8 cellular contexts compared by ENCODE assay signal in the genomic region with DNA sequence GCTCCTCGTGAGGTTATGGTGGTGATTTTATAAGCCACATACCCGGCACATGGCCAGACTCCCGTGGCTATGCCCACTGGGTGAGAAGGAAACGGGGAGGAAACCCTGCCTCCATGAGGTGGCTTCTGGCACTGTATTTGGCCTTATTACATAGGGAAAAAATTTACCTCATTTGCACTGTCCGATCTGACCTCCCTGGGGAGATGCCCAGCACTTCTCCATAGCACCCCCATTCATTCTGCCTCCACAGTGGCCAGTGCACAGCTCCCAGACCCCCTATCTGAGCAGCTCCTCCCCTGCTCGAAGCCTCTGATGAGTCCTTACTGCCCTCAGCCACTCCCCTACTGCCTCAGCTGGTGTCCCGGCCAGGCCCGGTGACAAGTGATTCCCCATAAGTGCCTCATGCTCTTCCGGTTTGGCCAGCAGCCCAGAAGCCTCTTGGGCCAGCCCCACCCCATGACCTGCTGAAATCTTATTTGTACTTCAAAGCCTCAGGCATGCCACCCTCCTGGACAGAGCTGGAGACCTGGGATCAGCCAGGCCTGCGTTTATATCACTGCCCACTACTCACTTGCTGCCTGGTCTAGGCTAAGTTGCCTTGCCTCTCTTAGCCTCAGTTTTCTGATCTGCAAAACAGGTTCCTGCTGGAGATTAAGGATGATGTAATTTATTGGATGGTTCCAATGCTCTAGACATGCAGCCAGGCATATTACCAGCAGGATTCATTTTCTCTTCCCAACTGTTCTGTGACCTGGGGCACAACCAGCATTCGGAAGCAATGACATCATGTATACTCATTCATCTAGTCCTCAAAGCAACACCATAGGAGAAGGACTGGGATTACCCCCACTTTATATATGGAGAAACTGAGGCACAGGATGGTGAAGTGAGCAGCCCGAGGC. TPM values are rescaled to one million over a fixed set of nuclear protein-coding genes. Genes with fewer than 3 reads are reported as not detected.
A peak's percentile ranks its signal among the peaks of the same experiment; 100 is the strongest.
DNase-seq lines count a peak whose midpoint lies in the region; ATAC-seq and TF ChIP-seq lines count a peak whose summit lies in the region.

No MANE protein-coding gene starts in this region.

- POLR2A ChIA-PET in naive thymus-derived CD8-positive, alpha-beta T cell (lab: Charles Lee) = no interaction called here
- POLR2A ChIA-PET in CD8-positive, alpha-beta T cell (lab: Charles Lee) = no interaction called here

- no peak overlapping the region for H4K91ac ChIP-seq in neuronal stem cell (ENCODE audit: low read depth, low read length, poor library complexity)

- H2BK120ac ChIP-seq in neuronal stem cell (ENCODE audit: low read depth, low read length) = no peak overlapping the region

- peaks cover 2 to 19% (median 6%) of the 10 kb centered on the region in 4 donors for H3K4me1 Mint-ChIP-seq in naive thymus-derived CD8-positive, alpha-beta T cell
- peaks cover 3% of the 10 kb centered on the region for H3K4me1 Mint-ChIP-seq in CD8-positive, alpha-beta T cell (ENCODE audit: low read depth)
- H3K4me1 Mint-ChIP-seq in activated T-helper 1 cell treated with anti-CD3 and anti-CD28 coated beads, Interleukin-12 subunit alpha, Interleukin-12 subunit beta, Interleukin-2, Interleukin-4 antibody, amounts not matched to agents 30 ng/mL and 10 ng/mL and 1 ng/mL, durations not matched to agents 14 hours and 24 hours and 36 hours (ENCODE audit: low read depth) = peaks cover 7% of the 10 kb centered on the region

- H3K9me3 ChIP-seq in neuronal stem cell (replicated peaks in 1 of 2; ENCODE audit: control insufficient read depth in 2 of 2, insufficient read depth in 1 of 2, low read depth in 1 of 2, low read length in 2 of 2) = no peaks in the 10 kb centered on the region
- H3K9me3 ChIP-seq in CD8-positive, alpha-beta T cell (ENCODE audit: low read length) = no peaks in the 10 kb centered on the region

- H3K27me3 ChIP-seq in neuronal stem cell (ENCODE audit: control insufficient read depth in 3 of 3, insufficient read depth in 3 of 3, low read depth in 1 of 3, low read length in 3 of 3) = peaks cover 0 to 54% (median 0%) of the 10 kb centered on the region in 3 experiments
- H3K27me3 ChIP-seq in CD8-positive, alpha-beta T cell (ENCODE audit: insufficient read depth, low read length) = no peaks in the 10 kb centered on the region

- intact Hi-C loops in CD8-positive, alpha-beta T cell (cut with DNase I, micrococcal nuclease) = no loop called here
- intact Hi-C loops in activated T-helper 1 cell treated with anti-CD3 and anti-CD28 coated beads, Interleukin-12 subunit alpha, Interleukin-12 subunit beta, Interleukin-2, Interleukin-4 antibody, amounts not matched to agents 30 ng/mL and 10 ng/mL and 1 ng/mL, durations not matched to agents 14 hours and 24 hours and 36 hours (cut with micrococcal nuclease) = no loop called here

- DNase-seq in Daoy (ENCODE audit: low read depth) = peak; percentile 84
- DNase-seq in NOMO-1 treated with dmso at 0.1 percent for 144 hours (lab: John Stamatoyannopoulos, UW; ENCODE audit: unreplicated experiment) = peak; percentile 83
- peak; percentile 44 for DNase-seq in epithelial cell of prostate (ENCODE audit: low read depth, low spot score)
- DNase-seq in neuronal stem cell (ENCODE audit: low spot score) = no peak
- no peak for DNase-seq in naive thymus-derived CD8-positive, alpha-beta T cell
- DNase-seq in CD8-positive, alpha-beta T cell = no peak
- no peak for DNase-seq in activated T-helper 1 cell treated with anti-CD3 and anti-CD28 coated beads, Interleukin-12 subunit alpha, Interleukin-12 subunit beta, Interleukin-2, Interleukin-4 antibody, amounts not matched to agents 30 ng/mL and 10 ng/mL and 1 ng/mL, durations not matched to agents 14 hours and 24 hours and 36 hours (ENCODE audit: low spot score)

- H3K18ac ChIP-seq in neuronal stem cell (ENCODE audit: low read length) = no peak overlapping the region

- H3K36me3 ChIP-seq in neuronal stem cell (replicated peaks in 1 of 2; ENCODE audit: control insufficient read depth in 2 of 2, insufficient read depth in 2 of 2, low read length in 2 of 2) = no peaks in the 10 kb centered on the region
- H3K36me3 ChIP-seq in CD8-positive, alpha-beta T cell (ENCODE audit: insufficient read depth, low read length) = no peaks in the 10 kb centered on the region

- H2BK15ac ChIP-seq in neuronal stem cell (ENCODE audit: low read length) = no peak overlapping the region

- no peak overlapping the region for H3K4me3 ChIP-seq in neuronal stem cell (ENCODE audit: low read length in 2 of 2)
- no peak overlapping the region for H3K4me3 ChIP-seq in CD8-positive, alpha-beta T cell (ENCODE audit: low read depth, low read length)

- H3K9ac ChIP-seq in neuronal stem cell (ENCODE audit: low read depth, low read length, poor library complexity) = no peak overlapping the region

- no peak overlapping the region for H3K23ac ChIP-seq in neuronal stem cell (ENCODE audit: low read depth, low read length, poor library complexity)

- peaks cover 0 to 11% (median 0%) of the 10 kb centered on the region in 5 donors for H3K27me3 Mint-ChIP-seq in naive thymus-derived CD8-positive, alpha-beta T cell
- H3K27me3 Mint-ChIP-seq in CD8-positive, alpha-beta T cell (ENCODE audit: low read depth) = no peaks in the 10 kb centered on the region
- H3K27me3 Mint-ChIP-seq in activated T-helper 1 cell treated with anti-CD3 and anti-CD28 coated beads, Interleukin-12 subunit alpha, Interleukin-12 subunit beta, Interleukin-2, Interleukin-4 antibody, amounts not matched to agents 30 ng/mL and 10 ng/mL and 1 ng/mL, durations not matched to agents 14 hours and 24 hours and 36 hours (ENCODE audit: insufficient read depth) = peaks cover 5% of the 10 kb centered on the region

- H4K8ac ChIP-seq in neuronal stem cell (ENCODE audit: low read depth, low read length) = no peak overlapping the region

- H3K14ac ChIP-seq in neuronal stem cell (ENCODE audit: low read length) = no peak overlapping the region

- H2BK12ac ChIP-seq in neuronal stem cell (ENCODE audit: low read length) = no peak overlapping the region

- CTCF ChIA-PET in CD8-positive, alpha-beta T cell (lab: Charles Lee) = no interaction called here

- no peak overlapping the region for H3K4me2 ChIP-seq in neuronal stem cell (ENCODE audit: insufficient read depth, low read length, poor library complexity, severe bottlenecking)

- H2AFZ ChIP-seq in neuronal stem cell (ENCODE audit: low read length) = no peak overlapping the region

- ATAC-seq in HG03432 (IDR thresholded peaks at IDR 0.05; ENCODE audit: unreplicated experiment) = peak; percentile 77
- no peak for ATAC-seq in naive thymus-derived CD8-positive, alpha-beta T cell
- ATAC-seq in CD8-positive, alpha-beta T cell = no peak

- H2BK5ac ChIP-seq in neuronal stem cell (ENCODE audit: low read length) = no peak overlapping the region

- no peak for TF ChIP-seq CTCF in CD8-positive, alpha-beta T cell (IDR thresholded peaks at IDR 0.05)

- peak overlapping the region in 2 of 10 donors; percentile 25 to 32 for H3K27ac Mint-ChIP-seq in naive thymus-derived CD8-positive, alpha-beta T cell
- H3K27ac Mint-ChIP-seq in CD8-positive, alpha-beta T cell = no peak overlapping the region
- H3K27ac Mint-ChIP-seq in activated T-helper 1 cell treated with anti-CD3 and anti-CD28 coated beads, Interleukin-12 subunit alpha, Interleukin-12 subunit beta, Interleukin-2, Interleukin-4 antibody, amounts not matched to agents 30 ng/mL and 10 ng/mL and 1 ng/mL, durations not matched to agents 14 hours and 24 hours and 36 hours = no peak overlapping the region

- H2AK5ac ChIP-seq in neuronal stem cell (ENCODE audit: low read depth, low read length) = peak overlapping the region; percentile 57

- H3K27ac ChIP-seq in epithelial cell of prostate = peak overlapping the region; percentile 61
- H3K27ac ChIP-seq in neuronal stem cell (replicated peaks; ENCODE audit: low read length) = no peak overlapping the region
- H3K27ac ChIP-seq in CD8-positive, alpha-beta T cell (ENCODE audit: low read depth, low read length) = no peak overlapping the region

- no peak overlapping the region for H3K4me3 Mint-ChIP-seq in naive thymus-derived CD8-positive, alpha-beta T cell
- H3K4me3 Mint-ChIP-seq in CD8-positive, alpha-beta T cell = no peak overlapping the region
- H3K4me3 Mint-ChIP-seq in activated T-helper 1 cell treated with anti-CD3 and anti-CD28 coated beads, Interleukin-12 subunit alpha, Interleukin-12 subunit beta, Interleukin-2, Interleukin-4 antibody, amounts not matched to agents 30 ng/mL and 10 ng/mL and 1 ng/mL, durations not matched to agents 14 hours and 24 hours and 36 hours = no peak overlapping the region

- H3K36me3 Mint-ChIP-seq in naive thymus-derived CD8-positive, alpha-beta T cell = no peaks in the 10 kb centered on the region
- no peaks in the 10 kb centered on the region for H3K36me3 Mint-ChIP-seq in CD8-positive, alpha-beta T cell
- no peaks in the 10 kb centered on the region for H3K36me3 Mint-ChIP-seq in activated T-helper 1 cell treated with anti-CD3 and anti-CD28 coated beads, Interleukin-12 subunit alpha, Interleukin-12 subunit beta, Interleukin-2, Interleukin-4 antibody, amounts not matched to agents 30 ng/mL and 10 ng/mL and 1 ng/mL, durations not matched to agents 14 hours and 24 hours and 36 hours (ENCODE audit: low read depth)

- no peaks in the 10 kb centered on the region for H3K79me1 ChIP-seq in neuronal stem cell (ENCODE audit: low read depth, low read length)

- H3K4ac ChIP-seq in neuronal stem cell (ENCODE audit: low read length) = no peak overlapping the region

- WGBS in neuronal stem cell (ENCODE audit: extremely low coverage in 2 of 2, insufficient read length in 2 of 2, insufficient replicate concordance in 1 of 2), 2 donors = no CpG with 5 or more reads among the region's 12 CpGs

- H3K4me1 ChIP-seq in neuronal stem cell (ENCODE audit: control insufficient read depth in 2 of 2, insufficient read depth in 1 of 2, low read depth in 1 of 2, low read length in 2 of 2) = peaks cover 0 to 27% of the 10 kb centered on the region in 2 donors
- peaks cover under 1% of the 10 kb centered on the region for H3K4me1 ChIP-seq in CD8-positive, alpha-beta T cell (ENCODE audit: insufficient read depth, low read length)

- no peaks in the 10 kb centered on the region for H3K9me3 Mint-ChIP-seq in naive thymus-derived CD8-positive, alpha-beta T cell
- H3K9me3 Mint-ChIP-seq in CD8-positive, alpha-beta T cell = no peaks in the 10 kb centered on the region
- H3K9me3 Mint-ChIP-seq in activated T-helper 1 cell treated with anti-CD3 and anti-CD28 coated beads, Interleukin-12 subunit alpha, Interleukin-12 subunit beta, Interleukin-2, Interleukin-4 antibody, amounts not matched to agents 30 ng/mL and 10 ng/mL and 1 ng/mL, durations not matched to agents 14 hours and 24 hours and 36 hours = no peaks in the 10 kb centered on the region

RNA-seq across cellular contexts. Expression of a gene that starts 30.6 kb away (rescaled TPM):
- 10.7 and 10.8 TPM in 2 replicates for total RNA-seq in Daoy (2014; rRNA removed; shearing (Covaris generic))
- 27.6 TPM for polyA plus RNA-seq in neuronal stem cell (2013, experiment 1 of 2)
- polyA plus RNA-seq in neuronal stem cell (2013, experiment 2 of 2) = 30.3 TPM
- total RNA-seq in naive thymus-derived CD8-positive, alpha-beta T cell = 10 to 100 TPM; 43.1 to 43.7 TPM
- 1 to 10 TPM; 2.1 to 5.0 (median 3.0) TPM for polyA plus RNA-seq in naive thymus-derived CD8-positive, alpha-beta T cell
- total RNA-seq in CD8-positive, alpha-beta T cell = 10 to 100 TPM; 25.8 to 30.9 TPM
- total RNA-seq in activated T-helper 1 cell treated with anti-CD3 and anti-CD28 coated beads, Interleukin-12 subunit alpha, Interleukin-12 subunit beta, Interleukin-2, Interleukin-4 antibody, amounts not matched to agents 30 ng/mL and 10 ng/mL and 1 ng/mL, durations not matched to agents 14 hours and 24 hours and 36 hours = 45.4 and 51.2 TPM in 2 replicates

Comparison
In these comparisons a context has a peak if more than half of its experiments do, and no peak if none do; other contexts are left out.
1. DNase-seq: peak in Daoy (single experiment), NOMO-1 treated with dmso at 0.1 percent for 144 hours (single experiment) and epithelial cell of prostate (single experiment); none in neuronal stem cell (single experiment), naive thymus-derived CD8-positive, alpha-beta T cell (0 of 10), CD8-positive, alpha-beta T cell (0 of 7) and activated T-helper 1 cell treated with anti-CD3 and anti-CD28 coated beads, Interleukin-12 subunit alpha, Interleukin-12 subunit beta, Interleukin-2, Interleukin-4 antibody, amounts not matched to agents 30 ng/mL and 10 ng/mL and 1 ng/mL, durations not matched to agents 14 hours and 24 hours and 36 hours (single experiment).